8 cellular contexts compared by ENCODE assay signal in the genomic region with DNA sequence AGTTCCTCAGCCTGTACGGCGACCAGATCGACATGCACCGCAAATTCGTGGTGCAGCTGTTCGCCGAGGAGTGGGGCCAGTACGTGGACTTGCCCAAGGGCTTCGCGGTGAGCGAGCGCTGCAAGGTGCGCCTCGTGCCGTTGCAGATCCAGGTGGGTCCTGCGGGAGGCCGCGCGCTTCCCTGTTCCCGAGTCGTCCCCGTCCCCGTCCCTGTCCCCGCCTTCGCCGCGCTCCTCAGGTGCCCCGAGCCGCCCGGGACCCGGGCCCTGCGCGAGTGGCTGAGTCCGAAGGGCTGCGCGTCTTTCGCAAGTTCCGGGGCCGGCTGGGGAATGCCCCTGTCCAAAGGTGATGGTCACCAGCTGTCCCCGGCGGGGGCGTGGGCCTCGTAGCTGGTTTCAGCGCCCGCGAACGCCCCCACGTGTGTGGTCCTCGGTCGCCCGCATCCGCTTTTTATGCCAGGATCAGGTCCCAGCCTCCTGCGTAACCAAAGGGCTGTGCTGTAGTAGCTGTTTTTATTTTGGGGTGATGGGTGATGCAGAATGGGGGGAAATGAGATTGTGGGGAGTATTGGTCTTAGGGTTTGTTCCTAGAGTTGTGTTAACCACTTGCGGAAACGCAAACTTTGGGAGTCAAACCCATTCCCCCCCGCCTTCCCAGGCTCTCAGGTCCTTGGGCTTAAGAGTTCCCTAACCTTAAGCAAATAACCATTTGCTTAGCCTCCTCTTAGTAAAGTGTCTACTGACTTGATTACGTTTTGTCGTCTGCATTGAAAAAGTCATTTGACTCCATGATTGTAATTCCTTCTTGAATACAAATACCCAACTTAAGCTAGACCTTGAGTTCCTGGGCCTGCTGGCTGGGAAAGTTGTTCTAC. TPM values are rescaled to one million over a fixed set of nuclear protein-coding genes. Genes with fewer than 3 reads are reported as not detected.
A peak's percentile ranks its signal among the peaks of the same experiment; 100 is the strongest.
DNase-seq lines count a peak whose midpoint lies in the region; ATAC-seq, FAIRE-seq and TF ChIP-seq lines count a peak whose summit lies in the region.

No MANE protein-coding gene starts in this region.

- H3K4me1 ChIP-seq in Panc1 (ENCODE audit: control insufficient read depth, insufficient read depth, low read length) (peaks cover 8% of the 10 kb centered on the region; the same call in 1 of the 2 replicates), cardiac muscle cell (ENCODE audit: low read depth) (peaks cover 31% of the 10 kb centered on the region), pancreas (peaks cover 8 to 30% (median 15%) of the 10 kb centered on the region in 3 donors), urinary bladder (ENCODE audit: insufficient read depth) (peaks cover 3% of the 10 kb centered on the region)

- intact Hi-C loops in CD14-positive monocyte (cut with micrococcal nuclease) (no loop called here), Panc1 (cut with micrococcal nuclease; ENCODE audit: unreplicated experiment) (no loop called here), pancreas (cut with DNase I) (no loop called here)

- BruUV-seq in Panc1 (replicated peaks; lab: Mats Ljungman, UMichigan) = no TSS peak

- peak overlapping the region in 4 of 7 donors; percentile 9 to 30 (median 20) for H3K27ac Mint-ChIP-seq in CD14-positive monocyte
- no peak overlapping the region for H3K27ac Mint-ChIP-seq in activated naive CD4-positive, alpha-beta T cell treated with anti-CD3 and anti-CD28 coated beads, Interleukin-2, amount 50 U/mL, for 24 hours

- H3K4me3 ChIP-seq in Panc1 (ENCODE audit: low read depth in 2 of 2, low read length in 2 of 2) = peak overlapping the region; percentile 85 to 89
- peak overlapping the region; percentile 62 for H3K4me3 ChIP-seq in cardiac muscle cell
- peak overlapping the region; percentile 64 to 96 (median 84) for H3K4me3 ChIP-seq in pancreas
- H3K4me3 ChIP-seq in urinary bladder (ENCODE audit: low read depth, low read length) = peak overlapping the region; percentile 58

- peak overlapping the region; percentile 77 for H3K27ac ChIP-seq in Panc1 (ENCODE audit: low read length)
- peak overlapping the region; percentile 83 for H3K27ac ChIP-seq in cardiac muscle cell
- H3K27ac ChIP-seq in pancreas = peak overlapping the region; percentile 77 to 92 (median 88)
- peak overlapping the region; percentile 63 for H3K27ac ChIP-seq in urinary bladder (ENCODE audit: low read depth)

- no peak for FAIRE-seq in pancreas (lab: Jason Lieb, UNC)

- WGBS in pancreas, 2 donors = 1% methylated on average over 48 to 58 of the region's 58 CpGs
- WGBS in urinary bladder = under 1% methylated on average over 58 of the region's 58 CpGs

- H3K9me3 Mint-ChIP-seq in CD14-positive monocyte = peaks cover 0 to 7% (median 0%) of the 10 kb centered on the region in 7 donors
- H3K9me3 Mint-ChIP-seq in activated naive CD4-positive, alpha-beta T cell treated with anti-CD3 and anti-CD28 coated beads, Interleukin-2, amount 50 U/mL, for 24 hours = no peaks in the 10 kb centered on the region

- H3K4me3 Mint-ChIP-seq in CD14-positive monocyte = peak overlapping the region; percentile 84 to 91
- peak overlapping the region; percentile 88 for H3K4me3 Mint-ChIP-seq in activated naive CD4-positive, alpha-beta T cell treated with anti-CD3 and anti-CD28 coated beads, Interleukin-2, amount 50 U/mL, for 24 hours

- H3K36me3 Mint-ChIP-seq in CD14-positive monocyte = no peaks in the 10 kb centered on the region
- no peaks in the 10 kb centered on the region for H3K36me3 Mint-ChIP-seq in activated naive CD4-positive, alpha-beta T cell treated with anti-CD3 and anti-CD28 coated beads, Interleukin-2, amount 50 U/mL, for 24 hours

- in situ Hi-C loops in Panc1 (cut with HindIII; ENCODE audit: low pct_unique_long_range_greater_than_20kb, low sequenced_read_pairs) = no loop called here

- 0 out of 2 replicates have a peak, but pooled peaks cover 1% of the 10 kb centered on the region for H3K27me3 ChIP-seq in Panc1 (ENCODE audit: control insufficient read depth, insufficient read depth, low read length)
- H3K27me3 ChIP-seq in cardiac muscle cell = no peaks in the 10 kb centered on the region
- H3K27me3 ChIP-seq in pancreas = no peaks in the 10 kb centered on the region

- peaks cover 3 to 17% (median 9%) of the 10 kb centered on the region in 3 donors for H3K27me3 Mint-ChIP-seq in CD14-positive monocyte (ENCODE audit: low read depth in 3 of 3)
- H3K27me3 Mint-ChIP-seq in activated naive CD4-positive, alpha-beta T cell treated with anti-CD3 and anti-CD28 coated beads, Interleukin-2, amount 50 U/mL, for 24 hours = peaks cover 2% of the 10 kb centered on the region

- H3K36me3 ChIP-seq in Panc1 (ENCODE audit: control insufficient read depth, insufficient read depth, low read length) = no peaks in the 10 kb centered on the region; the same call in 1 of the 2 replicates
- no peaks in the 10 kb centered on the region for H3K36me3 ChIP-seq in cardiac muscle cell
- H3K36me3 ChIP-seq in pancreas = no peaks in the 10 kb centered on the region
- no peaks in the 10 kb centered on the region for H3K36me3 ChIP-seq in urinary bladder (ENCODE audit: insufficient read depth)

- DNase-seq in CD14-positive monocyte (ENCODE audit: low spot score) (peak; percentile 57), GM19238 (ENCODE audit: insufficient read length, low spot score) (peak; percentile 38), Panc1 (ENCODE audit: low read depth, low spot score) (no peak), cardiac muscle cell (ENCODE audit: low read depth in 1 of 2, low spot score in 1 of 2) (peak; percentile 71 to 83), pancreas (peak; percentile 59 to 86 (median 72))

- CTCF ChIA-PET in Panc1 (lab: Charles Lee) = interaction anchor here (0.6 kb wide), 1 partner anchor 16 kb away, joined by 3 read pairs; no protein-coding TSS in a partner anchor

- peaks cover 21% of the 10 kb centered on the region for H3K4me1 Mint-ChIP-seq in CD14-positive monocyte
- peaks cover 37% of the 10 kb centered on the region for H3K4me1 Mint-ChIP-seq in activated naive CD4-positive, alpha-beta T cell treated with anti-CD3 and anti-CD28 coated beads, Interleukin-2, amount 50 U/mL, for 24 hours

- TF ChIP-seq CTCF in CD14-positive monocyte (IDR thresholded peaks at IDR 0.05) (no peak), Panc1 (IDR thresholded peaks at IDR 0.05) (peak; percentile 35), cardiac muscle cell (IDR thresholded peaks at IDR 0.05; ENCODE audit: low read depth, low read length) (peak; percentile 7), pancreas (IDR thresholded peaks at IDR 0.05) (no peak)

- POLR2A ChIA-PET in Panc1 (lab: Charles Lee) = no interaction called here

- H3K9me3 ChIP-seq in Panc1 (ENCODE audit: control insufficient read depth, insufficient read depth, low read depth, low read length) = no peaks in the 10 kb centered on the region
- H3K9me3 ChIP-seq in cardiac muscle cell (ENCODE audit: low read depth) = no peaks in the 10 kb centered on the region
- H3K9me3 ChIP-seq in pancreas = no peaks in the 10 kb centered on the region

- ATAC-seq in HG03342 (IDR thresholded peaks at IDR 0.05; ENCODE audit: unreplicated experiment) (peak; percentile 39), Panc1 (peak; percentile 66), pancreas (peak; percentile 51 to 77 (median 66))

RNA-seq across cellular contexts. Expression of a gene that starts 0.6 kb away (rescaled TPM):
- polyA plus RNA-seq in CD14-positive monocyte (10 to 100 TPM; 16.6 to 19.4 TPM), cardiac muscle cell (303 and 385 TPM in 2 replicates), pancreas (10 to 100 TPM in 1 of 2 donors, 1 to 10 TPM in 1; 6.9 to 15.9 TPM), urinary bladder (25.0 TPM)
- total RNA-seq in Panc1 (2021; ENCODE audit: unreplicated experiment) (25.7 TPM), cardiac muscle cell (180 and 214 TPM in 2 replicates), pancreas (10 to 100 TPM in 3 of 6 donors, 1 to 10 TPM in 3; 8.3 to 13.8 (median 9.6) TPM), urinary bladder (51.6 TPM)
- 20.2 TPM for polyA plus RNA-seq in Panc1 (2012; ENCODE audit: insufficient read length)

Comparison
In these comparisons a context has a peak if more than half of its experiments do, and no peak if none do; other contexts are left out.
1. CTCF ChIP-seq: peak in Panc1 (single experiment) and cardiac muscle cell (single experiment); none in CD14-positive monocyte (single experiment) and pancreas (0 of 4).
2. Peak in every context shown above with its lines, with median percentiles within 50 percentile points of each other: ATAC-seq, H3K27ac ChIP-seq and H3K4me3 ChIP-seq.